ENCODE assay signal across 18 cellular contexts in genomic region chr9:123872710-123873109, GRCh38. TPM values are rescaled to one million over a fixed set of nuclear protein-coding genes. Genes with fewer than 3 reads are reported as not detected.
DNase-seq lines count a peak whose midpoint lies in the region; ATAC-seq and TF ChIP-seq lines count a peak whose summit lies in the region.
"Had no signal": no experiment of that assay in that cellular context is flagged by ENCODE, and none has a peak within 500 bp of the region (broad histone marks: within the 10 kb centered on the region; RNA-seq: fewer than 3 reads in every experiment).

No MANE protein-coding gene starts in this region.

- H3K9me2 ChIP-seq in HCT116 (ENCODE audit: insufficient read depth), result no peaks in the 10 kb centered on the region

- no peak for TF ChIP-seq RAD21 in HCT116 (IDR thresholded peaks at IDR 0.05; ENCODE audit: low read depth)

- H3K9me3 Mint-ChIP-seq in activated naive CD4-positive, alpha-beta T cell treated with anti-CD3 and anti-CD28 coated beads, Interleukin-2, amount 10 ng/mL, durations not matched to agents 7 days and 5 days, result no peaks in the 10 kb centered on the region
- H3K9me3 Mint-ChIP-seq: CD8-positive, alpha-beta T cell; GM23338; H9 had no signal

- no peaks in the 10 kb centered on the region for H4K20me1 ChIP-seq in HCT116 (ENCODE audit: insufficient read depth)
- H4K20me1 ChIP-seq: BLaER1 had no signal

- no peaks in the 10 kb centered on the region for H3K79me2 ChIP-seq in HCT116 (ENCODE audit: insufficient read depth, low read length)

- DNase-seq in A673 (ENCODE audit: low spot score) (peak; percentile 23), HCT116 (ENCODE audit: low read depth, low spot score) (no peak), LoVo (ENCODE audit: low spot score) (peak; percentile 48), NCI-H69 (lab: John Stamatoyannopoulos, UW) (peak; percentile 37), Kasumi-1 (lab: John Stamatoyannopoulos, UW) (no peak), T-helper 1 cell (no peak)
- DNase-seq in activated naive CD4-positive, alpha-beta T cell treated with anti-CD3 and anti-CD28 coated beads, Interleukin-2, amount 10 ng/mL, durations not matched to agents 7 days and 5 days, result no peak
- no peak for DNase-seq in stimulated activated naive CD4-positive, alpha-beta T cell treated with Interleukin-2 at 50 U/mL for 16 hours (lab: John Stamatoyannopoulos, UW)
- DNase-seq: Caco-2; CD4-positive, CD25-positive, alpha-beta regulatory T cell; CD8-positive, alpha-beta T cell; DMS153; DND-41; H9 had no signal

- no peak overlapping the region for H3K27ac ChIP-seq in A673 (ENCODE audit: low read depth, low read length, poor library complexity, severe bottlenecking)
- H3K27ac ChIP-seq in HCT116 (ENCODE audit: low read depth, low read length), result no peak overlapping the region
- H3K27ac ChIP-seq: BLaER1, C4-2B had no signal

- no peaks in the 10 kb centered on the region for H3K9me3 ChIP-seq in A673 (ENCODE audit: low read depth, low read length, poor library complexity, severe bottlenecking)
- H3K9me3 ChIP-seq in HCT116 (ENCODE audit: control insufficient read depth in 1 of 2, insufficient read depth in 1 of 2, low read depth in 1 of 2, low read length in 2 of 2), result no peaks in the 10 kb centered on the region
- H3K9me3 ChIP-seq: Caco-2 had no signal

- RAD21 ChIA-PET in HCT116 (lab: Charles Lee; ENCODE audit: low non-redundant PET in 1 of 2, low total read pairs in 2 of 2, uncharacterized antibody in 2 of 2, unreplicated experiment in 2 of 2), result no interaction called here

- H3K36me3 ChIP-seq in A673 (ENCODE audit: insufficient read depth, low read length, poor library complexity, severe bottlenecking), result no peaks in the 10 kb centered on the region
- H3K36me3 ChIP-seq in HCT116 (ENCODE audit: control insufficient read depth in 1 of 2, insufficient read depth in 2 of 2, low read length in 2 of 2), result no peaks in the 10 kb centered on the region

- H2AFZ ChIP-seq in HCT116 (ENCODE audit: low read depth, low read length, poor library complexity, severe bottlenecking), result no peak overlapping the region
- H2AFZ ChIP-seq: GM23338 had no signal

- CTCF ChIA-PET in A673 (lab: Charles Lee), result no interaction called here
- CTCF ChIA-PET in HCT116 (lab: Charles Lee), result no interaction called here
- CTCF ChIA-PET in activated naive CD4-positive, alpha-beta T cell treated with anti-CD3 and anti-CD28 coated beads, Interleukin-2, amount 10 ng/mL, durations not matched to agents 7 days and 5 days (lab: Charles Lee), result no interaction called here

- intact Hi-C loops in A673 (cut with micrococcal nuclease; ENCODE audit: unreplicated experiment) (no loop called here), HCT116 (cut with micrococcal nuclease) (no loop called here)

- H3K4me2 ChIP-seq in HCT116 (ENCODE audit: low read length), result no peak overlapping the region
- H3K4me2 ChIP-seq: BLaER1, GM23338 had no signal

- peaks cover 5% of the 10 kb centered on the region for H3K36me3 Mint-ChIP-seq in activated naive CD4-positive, alpha-beta T cell treated with anti-CD3 and anti-CD28 coated beads, Interleukin-2, amount 10 ng/mL, durations not matched to agents 7 days and 5 days

- H3K4me3 ChIP-seq in A673 (ENCODE audit: low read depth, low read length, poor library complexity, severe bottlenecking), result no peak overlapping the region
- no peak overlapping the region for H3K4me3 ChIP-seq in HCT116 (replicated peaks in 1 of 2; ENCODE audit: low read depth in 1 of 2, low read length in 2 of 2)
- H3K4me3 ChIP-seq: BLaER1, GM23338 had no signal

- no peak overlapping the region for H3K4me3 Mint-ChIP-seq in activated naive CD4-positive, alpha-beta T cell treated with anti-CD3 and anti-CD28 coated beads, Interleukin-2, amount 10 ng/mL, durations not matched to agents 7 days and 5 days
- H3K4me3 Mint-ChIP-seq: B cell; CD4-positive, CD25-positive, alpha-beta regulatory T cell; CD8-positive, alpha-beta T cell; GM23338; H9 had no signal

- no TSS peak for BruUV-seq in A673 (replicated peaks; lab: Mats Ljungman, UMichigan)
- no TSS peak for BruUV-seq in HCT116 (replicated peaks; lab: Mats Ljungman, UMichigan)

- no peak overlapping the region for H3K27ac Mint-ChIP-seq in activated naive CD4-positive, alpha-beta T cell treated with anti-CD3 and anti-CD28 coated beads, Interleukin-2, amount 10 ng/mL, durations not matched to agents 7 days and 5 days
- H3K27ac Mint-ChIP-seq: B cell; CD8-positive, alpha-beta T cell; GM23338; H9 had no signal

- H3K27me3 Mint-ChIP-seq in activated naive CD4-positive, alpha-beta T cell treated with anti-CD3 and anti-CD28 coated beads, Interleukin-2, amount 10 ng/mL, durations not matched to agents 7 days and 5 days, result no peaks in the 10 kb centered on the region
- H3K27me3 Mint-ChIP-seq: B cell; CD4-positive, CD25-positive, alpha-beta regulatory T cell had no signal

- ATAC-seq in HCT116, result no peak
- ATAC-seq: CD8-positive, alpha-beta T cell; GM23338 had no signal

- no peak for TF ChIP-seq POLR2A in HCT116 (IDR thresholded peaks at IDR 0.05; ENCODE audit: borderline replicate concordance, extremely low read depth, insufficient read depth, insufficient read length)

- no peak overlapping the region for H3K9ac ChIP-seq in HCT116 (ENCODE audit: low read length)
- H3K9ac ChIP-seq: BLaER1 had no signal

- H3K4me1 ChIP-seq in A673 (ENCODE audit: insufficient read depth, low read length, poor library complexity, severe bottlenecking), result no peaks in the 10 kb centered on the region
- H3K4me1 ChIP-seq in HCT116 (ENCODE audit: control insufficient read depth in 1 of 2, insufficient read depth in 2 of 2, low read length in 2 of 2), result peaks cover 0 to 3% of the 10 kb centered on the region in 2 experiments; a peak in 1 of 4 replicates
- H3K4me1 ChIP-seq: Caco-2 had no signal

- H3K4me1 Mint-ChIP-seq in activated naive CD4-positive, alpha-beta T cell treated with anti-CD3 and anti-CD28 coated beads, Interleukin-2, amount 10 ng/mL, durations not matched to agents 7 days and 5 days, result peaks cover 15% of the 10 kb centered on the region

- peaks cover 24% of the 10 kb centered on the region for H3K27me3 ChIP-seq in A673 (replicated peaks; ENCODE audit: insufficient read depth, low read depth, low read length, poor library complexity)
- no peaks in the 10 kb centered on the region for H3K27me3 ChIP-seq in HCT116 (ENCODE audit: insufficient read depth, low read length)
- H3K27me3 ChIP-seq: BLaER1 had no signal

- POLR2A ChIA-PET in A673 (lab: Charles Lee; ENCODE audit: low non-redundant PET), result no interaction called here
- POLR2A ChIA-PET in HCT116 (lab: Charles Lee), result no interaction called here

- TF ChIP-seq CTCF in A673 (conservative IDR thresholded peaks at IDR 0.05; ENCODE audit: low read depth, low read length) (no peak), HCT116 (IDR thresholded peaks at IDR 0.05 in 2 of 3, conservative IDR thresholded peaks at IDR 0.05 in 1 of 3; ENCODE audit: borderline replicate concordance in 1 of 3, insufficient read depth in 1 of 3, low read depth in 2 of 3, low read length in 2 of 3) (no peak)

TF ChIP-seq in HCT116, 20 proteins besides CTCF, POLR2A, EP300 and RAD21:
- no peak for TF ChIP-seq EZH2phosphoT487 (IDR thresholded peaks at IDR 0.05; ENCODE audit: borderline replicate concordance)
- TF ChIP-seq TCF7L2 (IDR thresholded peaks at IDR 0.05; ENCODE audit: borderline replicate concordance, extremely low read depth, insufficient read depth, insufficient read length), result peak; percentile 13
- no peak for TF ChIP-seq MAX (IDR thresholded peaks at IDR 0.05)

RNA-seq across cellular contexts. Expression of gene DENND1A, which starts 57.2 kb away (rescaled TPM):
- 12.0 and 16.7 TPM in 2 replicates for total RNA-seq in A673 (2021)
- total RNA-seq in HCT116 (2021; ENCODE audit: unreplicated experiment), result 33.0 TPM
- polyA plus RNA-seq in HCT116 (2012), result 29.3 and 36.2 TPM in 2 replicates

Comparison
In these comparisons a context has a peak if more than half of its experiments do, and no peak if none do; other contexts are left out.
1. DNase-seq: peak in A673 (single experiment), LoVo (single experiment) and NCI-H69 (single experiment); none in HCT116 (single experiment), Kasumi-1 (0 of 2), activated naive CD4-positive, alpha-beta T cell treated with anti-CD3 and anti-CD28 coated beads, Interleukin-2, amount 10 ng/mL, durations not matched to agents 7 days and 5 days (single experiment), stimulated activated naive CD4-positive, alpha-beta T cell treated with Interleukin-2 at 50 U/mL for 16 hours (single experiment) and T-helper 1 cell (0 of 5).